In genomic region chr1:16561035-16561434, GRCh38 we compare ENCODE assay signal across 10 cellular contexts. TPM values are rescaled to one million over a fixed set of nuclear protein-coding genes. Genes with fewer than 3 reads are reported as not detected.
"Had no signal": no experiment of that assay in that cellular context is flagged by ENCODE, and none has a peak within 500 bp of the region (broad histone marks: within the 10 kb centered on the region; RNA-seq: fewer than 3 reads in every experiment).

No MANE protein-coding gene starts in this region.

RNA-seq across cellular contexts. Expression of gene RNU1-1, which starts 47.0 kb away (rescaled TPM):
- total RNA-seq: osteoblast, right atrium auricular region had no signal
- polyA plus RNA-seq: neural cell, ovary, pancreas, psoas muscle, right cardiac atrium, sigmoid colon, small intestine, spleen had no signal
